Comparison of ENCODE assay signal across 33 cellular contexts in the genomic region with DNA sequence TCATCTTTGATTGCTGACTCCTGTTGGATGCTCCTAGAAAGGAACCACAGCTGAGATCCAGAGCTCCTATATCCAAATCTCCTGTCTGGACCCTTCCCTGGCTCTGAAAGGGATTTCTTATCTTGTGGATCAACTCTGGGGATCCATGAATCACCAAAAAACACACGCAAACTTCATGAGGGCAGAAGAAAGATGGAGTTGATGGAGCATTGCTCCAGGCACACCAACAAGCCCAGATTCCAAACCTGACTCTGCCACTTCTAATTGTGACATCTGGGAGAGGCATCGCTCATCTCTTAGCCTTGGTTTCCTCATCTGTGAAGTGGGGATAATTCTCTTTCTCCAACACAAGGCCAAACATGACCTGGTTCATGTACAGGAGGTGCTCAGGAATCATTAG. TPM values are rescaled to one million over a fixed set of nuclear protein-coding genes. Genes with fewer than 3 reads are reported as not detected.
"Had no signal": no experiment of that assay in that cellular context is flagged by ENCODE, and none has a peak within 500 bp of the region (broad histone marks: within the 10 kb centered on the region; RNA-seq: fewer than 3 reads in every experiment).

No MANE protein-coding gene starts in this region.

- H3K9ac ChIP-seq: parathyroid adenoma had no signal

- H3K4me3 ChIP-seq: esophagus squamous epithelium, heart right ventricle, left lung, mucosa of descending colon, smooth muscle cell, thoracic aorta, tibial nerve, vagina had no signal

- H3K4me3 Mint-ChIP-seq: effector memory CD8-positive, alpha-beta T cell; mesothelial cell of epicardium; naive B cell; natural killer cell treated with Interleukin-12 subunit alpha and Interleukin-12 subunit beta and Interleukin-15 and Interleukin-18, amount 100 ng/mL, for 72 hours; neural crest cell; stimulated activated naive CD8-positive, alpha-beta T cell treated with anti-CD3 and anti-CD28 coated beads, Interleukin-15, Interleukin-2, amounts not matched to agents 100 ng/mL and 50 ng/mL, for 24 hours had no signal

- H3K79me2 ChIP-seq: parathyroid adenoma had no signal

- H3K27ac Mint-ChIP-seq: mesothelial cell of epicardium; progenitor cell of endocrine pancreas; stimulated activated memory B cell treated with anti-CD40 and anti-IgM and Interleukin-4, amounts not matched to agents 10 μg/mL and 1 μg/mL and 100 μg/mL, for 72 hours; stimulated activated naive CD8-positive, alpha-beta T cell treated with anti-CD3 and anti-CD28 coated beads, Interleukin-15, Interleukin-2, amounts not matched to agents 100 ng/mL and 50 ng/mL, for 24 hours had no signal

- H3K9me3 Mint-ChIP-seq: effector memory CD8-positive, alpha-beta T cell; mesothelial cell of epicardium; naive B cell; natural killer cell treated with Interleukin-12 subunit alpha and Interleukin-12 subunit beta and Interleukin-15 and Interleukin-18, amount 100 ng/mL, for 72 hours; neural crest cell; stimulated activated memory B cell treated with anti-CD40 and anti-IgM and Interleukin-4, amounts not matched to agents 10 μg/mL and 1 μg/mL and 100 μg/mL, for 72 hours; stimulated activated naive CD8-positive, alpha-beta T cell treated with anti-CD3 and anti-CD28 coated beads, Interleukin-15, Interleukin-2, amounts not matched to agents 100 ng/mL and 50 ng/mL, for 24 hours had no signal

- H3K36me3 Mint-ChIP-seq: mesothelial cell of epicardium; naive B cell; natural killer cell treated with Interleukin-12 subunit alpha and Interleukin-12 subunit beta and Interleukin-15 and Interleukin-18, amount 100 ng/mL, for 72 hours had no signal

- H3K36me3 ChIP-seq: esophagus squamous epithelium, thoracic aorta, tibial nerve, vagina had no signal

- ATAC-seq: effector memory CD8-positive, alpha-beta T cell; heart right ventricle; left cardiac atrium; left lung; mucosa of descending colon; natural killer cell treated with Interleukin-12 subunit alpha and Interleukin-12 subunit beta and Interleukin-15 and Interleukin-18, amount 100 ng/mL, for 72 hours; sciatic nerve; stimulated activated memory B cell treated with anti-CD40 and anti-IgM and Interleukin-4, amounts not matched to agents 10 μg/mL and 1 μg/mL and 100 μg/mL, for 72 hours had no signal

- H3K4me1 ChIP-seq: vagina had no signal

- DNase-seq: cortex of kidney; effector memory CD8-positive, alpha-beta T cell; erythroblast; esophagus squamous epithelium; foreskin melanocyte; glutamatergic neuron; heart right ventricle; hippocampal formation; left cardiac atrium; mesenchymal stem cell; mucosa of descending colon; naive B cell; stimulated activated CD4-positive, alpha-beta T cell treated with anti-CD3 and anti-CD28 coated beads, Interleukin-12 subunit alpha, Interleukin-12 subunit beta, amount 100 ng/mL, for 4 hours; stimulated activated CD4-positive, alpha-beta T cell treated with anti-CD3 and anti-CD28 coated beads, Interleukin-1b, Interleukin-23, amount 100 ng/mL, for 48 hours; stimulated activated CD4-positive, alpha-beta T cell treated with anti-CD3 and anti-CD28 coated beads, Interleukin-4, amount 100 ng/mL, for 1 hour had no signal

- H3K4me1 Mint-ChIP-seq: mesothelial cell of epicardium, neural crest cell had no signal

- H3K27ac ChIP-seq: esophagus squamous epithelium, heart right ventricle, left lung, parathyroid adenoma, thoracic aorta, tibial nerve, vagina had no signal

- H3K9me3 ChIP-seq: esophagus squamous epithelium, heart right ventricle, left lung, mucosa of descending colon, thoracic aorta, tibial nerve, vagina had no signal

- H2AFZ ChIP-seq: parathyroid adenoma had no signal

- H3K4me2 ChIP-seq: smooth muscle cell had no signal

RNA-seq across cellular contexts. Expression of a gene that starts 6.7 kb away (rescaled TPM):
- total RNA-seq: mesothelial cell of epicardium, neural crest cell, sciatic nerve, thoracic aorta, vagina had no signal

RNA-seq across cellular contexts. Expression of a gene that starts 20.8 kb away (rescaled TPM):
- total RNA-seq: dermis microvascular lymphatic vessel endothelial cell; heart right ventricle; left cardiac atrium; lung microvascular endothelial cell; mesothelial cell of epicardium; mucosa of descending colon; natural killer cell treated with Interleukin-12 subunit alpha and Interleukin-12 subunit beta and Interleukin-15 and Interleukin-18, amount 100 ng/mL, for 72 hours; neural crest cell; osteoblast; progenitor cell of endocrine pancreas; sciatic nerve; smooth muscle cell; thoracic aorta; tibial nerve had no signal
- polyA plus RNA-seq: heart right ventricle, smooth muscle cell had no signal

RNA-seq across cellular contexts. Expression of a gene that starts 30.1 kb away (rescaled TPM):
- total RNA-seq: dermis microvascular lymphatic vessel endothelial cell; heart right ventricle; kidney epithelial cell; left cardiac atrium; lung microvascular endothelial cell; mesothelial cell of epicardium; mucosa of descending colon; natural killer cell treated with Interleukin-12 subunit alpha and Interleukin-12 subunit beta and Interleukin-15 and Interleukin-18, amount 100 ng/mL, for 72 hours; neural crest cell; osteoblast; progenitor cell of endocrine pancreas; sciatic nerve; smooth muscle cell; thoracic aorta; tibial nerve; ureter had no signal
- polyA plus RNA-seq: heart right ventricle, smooth muscle cell had no signal
